In the genomic region with DNA sequence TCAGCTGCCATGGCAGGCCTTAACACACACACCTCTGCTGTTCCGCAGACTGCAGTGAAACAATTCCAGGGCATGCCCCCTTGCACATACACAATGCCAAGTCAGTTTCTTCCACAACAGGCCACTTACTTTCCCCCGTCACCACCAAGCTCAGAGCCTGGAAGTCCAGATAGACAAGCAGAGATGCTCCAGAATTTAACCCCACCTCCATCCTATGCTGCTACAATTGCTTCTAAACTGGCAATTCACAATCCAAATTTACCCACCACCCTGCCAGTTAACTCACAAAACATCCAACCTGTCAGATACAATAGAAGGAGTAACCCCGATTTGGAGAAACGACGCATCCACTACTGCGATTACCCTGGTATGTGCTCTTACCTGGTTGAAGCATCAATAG, we compare ENCODE assay signal across 18 cellular contexts. TPM values are rescaled to one million over a fixed set of nuclear protein-coding genes. Genes with fewer than 3 reads are reported as not detected.
DNase-seq lines count a peak whose midpoint lies in the region; TF ChIP-seq lines count a peak whose summit lies in the region.
"Had no signal": no experiment of that assay in that cellular context is flagged by ENCODE, and none has a peak within 500 bp of the region (broad histone marks: within the 10 kb centered on the region; RNA-seq: fewer than 3 reads in every experiment).

No MANE protein-coding gene starts in this region.

- peak overlapping the region; percentile 93 for H3K4me3 Mint-ChIP-seq in endodermal cell
- H3K4me3 Mint-ChIP-seq: activated CD8-positive, alpha-beta T cell treated with anti-CD3 and anti-CD28 coated beads for 36 hours; central memory CD8-positive, alpha-beta T cell; effector memory CD8-positive, alpha-beta T cell; H9; stimulated activated effector memory CD8-positive, alpha-beta T cell treated with anti-CD3 and anti-CD28 coated beads, Interleukin-12 subunit alpha, Interleukin-12 subunit beta, amount 100 ng/mL, for 72 hours had no signal

- peak overlapping the region; percentile 1 for H3K27ac Mint-ChIP-seq in endodermal cell
- H3K27ac Mint-ChIP-seq: activated CD8-positive, alpha-beta T cell treated with anti-CD3 and anti-CD28 coated beads for 36 hours; effector memory CD8-positive, alpha-beta T cell; H9; stimulated activated effector memory CD8-positive, alpha-beta T cell treated with anti-CD3 and anti-CD28 coated beads, Interleukin-12 subunit alpha, Interleukin-12 subunit beta, amount 100 ng/mL, for 72 hours had no signal

- no peaks in the 10 kb centered on the region for H3K9me3 Mint-ChIP-seq in endodermal cell
- H3K9me3 Mint-ChIP-seq: activated CD8-positive, alpha-beta T cell treated with anti-CD3 and anti-CD28 coated beads for 36 hours; central memory CD8-positive, alpha-beta T cell; effector memory CD8-positive, alpha-beta T cell; H9; stimulated activated effector memory CD8-positive, alpha-beta T cell treated with anti-CD3 and anti-CD28 coated beads, Interleukin-12 subunit alpha, Interleukin-12 subunit beta, amount 100 ng/mL, for 72 hours had no signal

- H3K9me3 ChIP-seq in HUES6 (ENCODE audit: control insufficient read depth, insufficient read depth, low read depth, low read length), result no peaks in the 10 kb centered on the region
- no peaks in the 10 kb centered on the region for H3K9me3 ChIP-seq in endodermal cell (ENCODE audit: control insufficient read depth, low read length)
- no peaks in the 10 kb centered on the region for H3K9me3 ChIP-seq in muscle layer of duodenum (ENCODE audit: control insufficient read depth in 1 of 2, low read length in 2 of 2)
- H3K9me3 ChIP-seq in tibial nerve, result no peaks in the 10 kb centered on the region
- H3K9me3 ChIP-seq: spleen had no signal

- H3K27ac ChIP-seq in HUES6 (ENCODE audit: low read depth, low read length), result no peak overlapping the region
- H3K27ac ChIP-seq in endodermal cell (ENCODE audit: low read depth, low read length), result no peak overlapping the region
- H3K27ac ChIP-seq in muscle layer of duodenum (ENCODE audit: low read length), result peak overlapping the region; percentile 76
- H3K27ac ChIP-seq in tibial nerve, result peak overlapping the region in 2 of 4 donors; percentile 41 to 88

- H3K36me3 ChIP-seq in HUES6 (ENCODE audit: control insufficient read depth, insufficient read depth, low read length) (peaks cover 16% of the 10 kb centered on the region; the same call in 1 of the 2 replicates), endodermal cell (ENCODE audit: control insufficient read depth, insufficient read depth, low read length) (peaks cover 59% of the 10 kb centered on the region), muscle layer of duodenum (ENCODE audit: control insufficient read depth in 1 of 2, insufficient read depth in 2 of 2, low read length in 2 of 2) (peaks cover 0 to 6% of the 10 kb centered on the region in 2 donors), tibial nerve (peaks cover 0 to 3% (median 0%) of the 10 kb centered on the region in 3 donors)

- 91 to 93% methylated on average over 2 to 6 of the region's 6 CpGs for WGBS in endodermal cell (ENCODE audit: insufficient coverage in 1 of 2, insufficient read length in 1 of 2), 2 experiments
- 87 to 91% methylated on average over 6 of the region's 6 CpGs for WGBS in tibial nerve, 2 donors

- peaks cover 30% of the 10 kb centered on the region for H3K27me3 Mint-ChIP-seq in endodermal cell (ENCODE audit: insufficient read depth)

- no peak for TF ChIP-seq EP300 in tibial nerve (IDR thresholded peaks at IDR 0.05)

- TF ChIP-seq POLR2A in tibial nerve (IDR thresholded peaks at IDR 0.05), result no peak

- H3K4me1 ChIP-seq in HUES6 (ENCODE audit: control insufficient read depth, insufficient read depth, low read length) (peaks cover 52% of the 10 kb centered on the region), endodermal cell (ENCODE audit: control insufficient read depth, insufficient read depth, low read length) (peaks cover 2% of the 10 kb centered on the region), muscle layer of duodenum (ENCODE audit: control insufficient read depth in 1 of 2, insufficient read depth in 2 of 2, low read length in 2 of 2) (peaks cover 0 to 5% of the 10 kb centered on the region in 2 donors), tibial nerve (peaks cover 0 to 17% (median 3%) of the 10 kb centered on the region in 4 donors)

- H3K9ac ChIP-seq in HUES6 (ENCODE audit: low read length) (no peak overlapping the region), endodermal cell (ENCODE audit: extremely low read depth, low read length, poor library complexity, severe bottlenecking) (no peak overlapping the region)

- H3K36me3 Mint-ChIP-seq in endodermal cell (ENCODE audit: low read depth), result peaks cover 42% of the 10 kb centered on the region
- H3K36me3 Mint-ChIP-seq: stimulated activated effector memory CD8-positive, alpha-beta T cell treated with anti-CD3 and anti-CD28 coated beads, Interleukin-12 subunit alpha, Interleukin-12 subunit beta, amount 100 ng/mL, for 72 hours had no signal

- H3K4me1 Mint-ChIP-seq in endodermal cell, result peaks cover 47% of the 10 kb centered on the region

- no peak for TF ChIP-seq CTCF in endodermal cell (conservative IDR thresholded peaks at IDR 0.05)
- TF ChIP-seq CTCF in tibial nerve (IDR thresholded peaks at IDR 0.05), result no peak

- DNase-seq in endodermal cell (no peak), tibial nerve (ENCODE audit: low spot score in 2 of 2) (no peak), AG08395 (ENCODE audit: low spot score) (no peak), HK-2 (ENCODE audit: unreplicated experiment) (no peak), medulla oblongata (ENCODE audit: extremely low spot score) (no peak)
- DNase-seq in activated CD4-positive, alpha-beta T cell treated with anti-CD3 and anti-CD28 coated beads, Interleukin-2, amount 50 U/mL, for 4 hours, result no peak
- DNase-seq: activated CD8-positive, alpha-beta T cell treated with anti-CD3 and anti-CD28 coated beads for 36 hours; effector memory CD8-positive, alpha-beta T cell; H9; NCI-H146; NCI-H226; NK-92 treated with Interleukin-12 subunit alpha and Interleukin-12 subunit beta, amount 100 ng/mL, for 24 hours; occipital lobe had no signal

- H3K27me3 ChIP-seq in HUES6 (ENCODE audit: control insufficient read depth, insufficient read depth, low read length) (peaks cover 40% of the 10 kb centered on the region), endodermal cell (ENCODE audit: control insufficient read depth, insufficient read depth, low read length, poor library complexity, severe bottlenecking) (peaks cover 9% of the 10 kb centered on the region), muscle layer of duodenum (ENCODE audit: low read depth, low read length) (peaks cover 4% of the 10 kb centered on the region), tibial nerve (no peaks in the 10 kb centered on the region)

- H3K4me3 ChIP-seq in HUES6 (ENCODE audit: low read depth, low read length), result peak overlapping the region; percentile 94; the same call in 1 of the 2 replicates
- H3K4me3 ChIP-seq in endodermal cell (ENCODE audit: low read length), result peak overlapping the region; percentile 98
- H3K4me3 ChIP-seq in muscle layer of duodenum (ENCODE audit: low read depth in 1 of 2, low read length in 2 of 2), result peak overlapping the region in 1 of 2 donors; percentile 58
- H3K4me3 ChIP-seq in tibial nerve, result peak overlapping the region; percentile 4 to 93 (median 84)
- H3K4me3 ChIP-seq: spleen had no signal

RNA-seq across cellular contexts. Expression of gene KLF5, which starts 3.6 kb away (rescaled TPM):
- total RNA-seq in endodermal cell (10 to 100 TPM; 39.6 to 41.1 TPM), tibial nerve (100 to 1,000 TPM in 2 of 4 donors, 10 to 100 TPM in 2; 26.4 to 109 (median 85.4) TPM)
- polyA plus RNA-seq in endodermal cell (2013, experiment 1 of 2), result 6.3 TPM
- polyA plus RNA-seq in endodermal cell (2013, experiment 2 of 2), result 7.4 TPM
